ENCODE assay signal across 21 cellular contexts in the genomic region with DNA sequence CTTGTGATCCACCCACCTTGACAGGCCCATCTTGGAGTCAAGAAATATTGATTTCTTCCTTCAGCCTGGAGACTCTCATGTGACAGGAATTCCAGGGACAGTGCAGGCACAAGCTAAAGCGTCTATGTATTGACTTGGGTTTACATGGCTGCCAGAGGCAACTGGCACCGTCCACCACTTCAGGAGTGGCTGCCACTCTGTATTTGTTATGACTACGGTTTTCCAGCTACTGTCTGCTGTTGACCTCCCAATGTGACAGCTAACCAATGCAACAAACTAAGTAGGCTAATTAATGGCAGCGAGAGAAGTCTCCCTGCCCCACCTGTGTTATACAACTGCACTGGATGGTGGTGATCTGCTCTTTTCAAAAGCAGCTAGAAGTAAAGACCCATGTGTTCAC. TPM values are rescaled to one million over a fixed set of nuclear protein-coding genes. Genes with fewer than 3 reads are reported as not detected.
DNase-seq lines count a peak whose midpoint lies in the region; ATAC-seq and TF ChIP-seq lines count a peak whose summit lies in the region.
"Had no signal": no experiment of that assay in that cellular context is flagged by ENCODE, and none has a peak within 500 bp of the region (broad histone marks: within the 10 kb centered on the region; RNA-seq: fewer than 3 reads in every experiment).

No MANE protein-coding gene starts in this region.

- no peaks in the 10 kb centered on the region for H3K27me3 Mint-ChIP-seq in CD4-positive, alpha-beta memory T cell
- H3K27me3 Mint-ChIP-seq: activated T-helper 17 cell treated with anti-CD3 and anti-CD28 coated beads, Interleukin-2, amount 50 U/mL, for 72 hours; stimulated activated naive B cell treated with anti-CD40 and anti-IgM and Interleukin-4, amounts not matched to agents 10 μg/mL and 1 μg/mL and 100 μg/mL, for 72 hours had no signal

- H3K4me3 ChIP-seq in CD4-positive, alpha-beta memory T cell (ENCODE audit: low read length in 2 of 2), result peak overlapping the region in 1 of 2 donors; percentile 13
- H3K4me3 ChIP-seq in PC-3 (ENCODE audit: low read length), result no peak overlapping the region
- no peak overlapping the region for H3K4me3 ChIP-seq in right atrium auricular region
- no peak overlapping the region for H3K4me3 ChIP-seq in Karpas-422 (ENCODE audit: low read length)
- H3K4me3 ChIP-seq: esophagus muscularis mucosa, left lung, mucosa of descending colon, tibial artery had no signal

- H3K27me3 ChIP-seq in CD4-positive, alpha-beta memory T cell (ENCODE audit: insufficient read depth, low read length), result no peaks in the 10 kb centered on the region
- H3K27me3 ChIP-seq in PC-3 (ENCODE audit: low read length), result no peaks in the 10 kb centered on the region
- H3K27me3 ChIP-seq in right atrium auricular region, result no peaks in the 10 kb centered on the region
- no peaks in the 10 kb centered on the region for H3K27me3 ChIP-seq in Karpas-422 (ENCODE audit: low read length)
- H3K27me3 ChIP-seq: esophagus muscularis mucosa, left lung, tibial artery had no signal

- H3K4me1 ChIP-seq in CD4-positive, alpha-beta memory T cell (ENCODE audit: insufficient read depth, low read length), result peaks cover 76% of the 10 kb centered on the region
- H3K4me1 ChIP-seq in PC-3 (ENCODE audit: insufficient read depth, low read length), result peaks cover 46% of the 10 kb centered on the region
- peaks cover 0 to 12% of the 10 kb centered on the region in 2 donors for H3K4me1 ChIP-seq in right atrium auricular region
- H3K4me1 ChIP-seq in Karpas-422 (ENCODE audit: low read length), result peaks cover 9% of the 10 kb centered on the region

- H3K79me2 ChIP-seq in PC-3 (ENCODE audit: low read length) (no peaks in the 10 kb centered on the region), Karpas-422 (ENCODE audit: low read length) (no peaks in the 10 kb centered on the region)

- H3K27ac ChIP-seq in CD4-positive, alpha-beta memory T cell (ENCODE audit: low read depth, low read length), result peak overlapping the region; percentile 74
- peak overlapping the region; percentile 98 for H3K27ac ChIP-seq in PC-3 (ENCODE audit: low read length)
- H3K27ac ChIP-seq in right atrium auricular region, result peak overlapping the region; percentile 40 to 41
- no peak overlapping the region for H3K27ac ChIP-seq in Karpas-422 (ENCODE audit: low read length)
- H3K27ac ChIP-seq: 22Rv1, esophagus muscularis mucosa, tibial artery, VCaP had no signal

- H3K9me3 ChIP-seq in CD4-positive, alpha-beta memory T cell (ENCODE audit: control insufficient read depth in 1 of 2, low read length in 2 of 2), result no peaks in the 10 kb centered on the region
- no peaks in the 10 kb centered on the region for H3K9me3 ChIP-seq in PC-3 (ENCODE audit: low read length)
- no peaks in the 10 kb centered on the region for H3K9me3 ChIP-seq in right atrium auricular region
- no peaks in the 10 kb centered on the region for H3K9me3 ChIP-seq in Karpas-422 (ENCODE audit: low read length)
- H3K9me3 ChIP-seq: esophagus muscularis mucosa, left lung, mucosa of descending colon, tibial artery had no signal

- CTCF ChIA-PET in CD4-positive, alpha-beta memory T cell (lab: Charles Lee; ENCODE audit: partially characterized antibody), result interaction anchor here (1.1 to 3.7 kb wide), 9 partner anchors 10 to 1143 kb away, joined by 3 to 35 read pairs (median 8); no protein-coding TSS in a partner anchor
- CTCF ChIA-PET in PC-3 (lab: Charles Lee), result no interaction called here

- H3K9ac ChIP-seq in PC-3 (ENCODE audit: low read length) (peak overlapping the region; percentile 85), Karpas-422 (ENCODE audit: low read length) (no peak overlapping the region)

- no peak for ATAC-seq in PC-3
- ATAC-seq: activated T-helper 17 cell treated with anti-CD3 and anti-CD28 coated beads, Interleukin-2, amount 50 U/mL, for 72 hours; left lung; mucosa of descending colon; stimulated activated naive B cell treated with anti-CD40 and anti-IgM and Interleukin-4, amounts not matched to agents 10 μg/mL and 1 μg/mL and 100 μg/mL, for 72 hours had no signal

- H3K9me3 Mint-ChIP-seq in CD4-positive, alpha-beta memory T cell, result no peaks in the 10 kb centered on the region
- H3K9me3 Mint-ChIP-seq: activated T-helper 17 cell treated with anti-CD3 and anti-CD28 coated beads, Interleukin-2, amount 50 U/mL, for 72 hours had no signal

- peaks cover 3 to 6% of the 10 kb centered on the region in 2 donors for H3K36me3 Mint-ChIP-seq in CD4-positive, alpha-beta memory T cell

- H3K4me3 Mint-ChIP-seq in CD4-positive, alpha-beta memory T cell, result peak overlapping the region in 3 of 8 donors; percentile 13 to 35 (median 22)

- peak; percentile 12 for DNase-seq in DMS53 (lab: John Stamatoyannopoulos, UW)
- DNase-seq in DMS53 treated with DMSO at 0.1 percent for 48 hours (lab: John Stamatoyannopoulos, UW; ENCODE audit: unreplicated experiment), result no peak
- no peak for DNase-seq in CD4-positive, alpha-beta memory T cell
- DNase-seq in PC-3, result no peak
- no peak for DNase-seq in right atrium auricular region (ENCODE audit: low spot score)
- no peak for DNase-seq in Karpas-422
- no peak for DNase-seq in NCI-H2171 treated with DMSO at 0.1 percent for 48 hours (lab: John Stamatoyannopoulos, UW)
- DNase-seq in UCSD-AML1 (lab: John Stamatoyannopoulos, UW; ENCODE audit: unreplicated experiment), result no peak
- DNase-seq: activated CD4-positive, alpha-beta T cell treated with anti-CD3 and anti-CD28 coated beads, Interleukin-2, amount 50 U/mL, for 48 hours; IMR-90; left lung; mucosa of descending colon; NK-92 treated with Interleukin-12 subunit alpha and Interleukin-12 subunit beta, amount 100 ng/mL, for 24 hours; nucleus accumbens; retina; stimulated activated naive B cell treated with anti-CD40 and anti-IgM and Interleukin-4, amounts not matched to agents 10 μg/mL and 1 μg/mL and 100 μg/mL, for 72 hours; tibial artery had no signal

- no peak overlapping the region for H2AFZ ChIP-seq in PC-3 (ENCODE audit: low read length)
- H2AFZ ChIP-seq in Karpas-422 (ENCODE audit: low read length), result no peak overlapping the region

- POLR2A ChIA-PET in CD4-positive, alpha-beta memory T cell (lab: Charles Lee; ENCODE audit: partially characterized antibody), result interaction anchor here (0.9 to 6.0 kb wide), 4 partner anchors 11 to 241 kb away, joined by 3 to 117 read pairs (median 9); a partner anchor contains a TSS
- POLR2A ChIA-PET in PC-3 (lab: Charles Lee; ENCODE audit: unreplicated experiment), result no interaction called here

- peaks cover 59 to 87% (median 69%) of the 10 kb centered on the region in 4 donors for H3K4me1 Mint-ChIP-seq in CD4-positive, alpha-beta memory T cell

- H3K9me2 ChIP-seq in PC-3 (replicated peaks; ENCODE audit: low read length), result no peaks in the 10 kb centered on the region
- H3K9me2 ChIP-seq in Karpas-422 (replicated peaks; ENCODE audit: insufficient read depth, low read length), result no peaks in the 10 kb centered on the region

- H4K20me1 ChIP-seq in PC-3 (ENCODE audit: low read length), result no peaks in the 10 kb centered on the region
- H4K20me1 ChIP-seq in Karpas-422 (ENCODE audit: insufficient read depth, low read depth, low read length), result no peaks in the 10 kb centered on the region

- H3K4me2 ChIP-seq in PC-3 (ENCODE audit: low read length) (peak overlapping the region; percentile 64), Karpas-422 (ENCODE audit: low read depth, low read length, poor library complexity, severe bottlenecking) (no peak overlapping the region)

- peak overlapping the region; percentile 76 to 98 (median 88) for H3K27ac Mint-ChIP-seq in CD4-positive, alpha-beta memory T cell

- BruUV-seq in PC-3 (replicated peaks; lab: Mats Ljungman, UMichigan), result no TSS peak

- no peaks in the 10 kb centered on the region for H3K36me3 ChIP-seq in CD4-positive, alpha-beta memory T cell (ENCODE audit: insufficient read depth, low read length)
- 0 out of 2 replicates have a peak, but pooled peaks cover 1% of the 10 kb centered on the region for H3K36me3 ChIP-seq in PC-3 (ENCODE audit: low read depth, low read length)
- peaks cover 3% of the 10 kb centered on the region for H3K36me3 ChIP-seq in right atrium auricular region
- no peaks in the 10 kb centered on the region for H3K36me3 ChIP-seq in Karpas-422 (ENCODE audit: insufficient read depth, low read length)

- intact Hi-C loops in CD4-positive, alpha-beta memory T cell (cut with micrococcal nuclease), result no loop called here
- intact Hi-C loops in PC-3 (cut with micrococcal nuclease), result no loop called here

- TF ChIP-seq CTCF in PC-3 (conservative IDR thresholded peaks at IDR 0.05; ENCODE audit: low read depth, low read length) (no peak), right atrium auricular region (IDR thresholded peaks at IDR 0.05) (no peak)

- peaks cover 18% of the 10 kb centered on the region for H3F3A ChIP-seq in PC-3 (ENCODE audit: low read length, unreplicated experiment)

RNA-seq across cellular contexts. Expression of a gene that starts 56.9 kb away (rescaled TPM):
- total RNA-seq in CD4-positive, alpha-beta memory T cell, result 10 to 100 TPM; 25.2 to 30.9 TPM
- 10 to 100 TPM; 58.2 to 61.3 TPM for polyA plus RNA-seq in CD4-positive, alpha-beta memory T cell
- total RNA-seq in PC-3 (2014; rRNA removed), result 15.2 and 26.9 TPM in 2 replicates
- total RNA-seq in right atrium auricular region, result 10 to 100 TPM; 26.4 to 27.4 TPM
- 1.2 and 2.3 TPM in 2 replicates for total RNA-seq in Karpas-422 (2014; rRNA removed; shearing (Covaris generic); ENCODE audit: low replicate concordance)
